16 cellular contexts compared by ENCODE assay signal in genomic region chr2:206937519-206937918, GRCh38. TPM values are rescaled to one million over a fixed set of nuclear protein-coding genes. Genes with fewer than 3 reads are reported as not detected.
DNase-seq lines count a peak whose midpoint lies in the region; ATAC-seq and TF ChIP-seq lines count a peak whose summit lies in the region.
"Had no signal": no experiment of that assay in that cellular context is flagged by ENCODE, and none has a peak within 500 bp of the region (broad histone marks: within the 10 kb centered on the region; RNA-seq: fewer than 3 reads in every experiment).

No MANE protein-coding gene starts in this region.

- TF ChIP-seq POLR2A in thyroid gland (IDR thresholded peaks at IDR 0.05) = no peak
- no peak for TF ChIP-seq POLR2A in adrenal gland (IDR thresholded peaks at IDR 0.05)

- H3K27ac ChIP-seq in thyroid gland (no peak overlapping the region), adrenal gland (no peak overlapping the region)

- intact Hi-C loops in thyroid gland (cut with DNase I) = no loop called here
- intact Hi-C loops in adrenal gland (cut with DNase I) = no loop called here

- peak; percentile 75 for ATAC-seq in GM21619 (IDR thresholded peaks at IDR 0.05; ENCODE audit: unreplicated experiment)
- ATAC-seq in HG03139 (IDR thresholded peaks at IDR 0.05; ENCODE audit: unreplicated experiment) = peak; percentile 76
- ATAC-seq: left ventricle myocardium superior, SK-N-SH treated with all-trans-retinoic acid at 6 μM for 48 hours had no signal

- no peak for TF ChIP-seq CTCF in thyroid gland (IDR thresholded peaks at IDR 0.05)
- TF ChIP-seq CTCF in adrenal gland (IDR thresholded peaks at IDR 0.05) = no peak

- H3K27me3 ChIP-seq in thyroid gland (no peaks in the 10 kb centered on the region), adrenal gland (no peaks in the 10 kb centered on the region)

- H3K4me3 ChIP-seq in thyroid gland (replicated peaks in 1 of 3) (no peak overlapping the region), adrenal gland (no peak overlapping the region)

- 80 to 83% methylated on average over 6 of the region's 6 CpGs for WGBS in thyroid gland, 2 donors
- 70 to 86% (median 76%) methylated on average over 6 of the region's 6 CpGs for WGBS in adrenal gland, 4 donors

- H3K36me3 ChIP-seq in thyroid gland = no peaks in the 10 kb centered on the region
- H3K36me3 ChIP-seq in adrenal gland (replicated peaks in 1 of 2) = no peaks in the 10 kb centered on the region

- H3K4me1 ChIP-seq in thyroid gland (no peaks in the 10 kb centered on the region), adrenal gland (replicated peaks in 1 of 2) (peaks cover 0 to 4% of the 10 kb centered on the region in 2 donors)

- H3K9me3 ChIP-seq in thyroid gland (no peaks in the 10 kb centered on the region), adrenal gland (replicated peaks in 1 of 3) (peaks cover 0 to 7% (median 0%) of the 10 kb centered on the region in 3 donors)

- DNase-seq in NOMO-1 treated with DMSO at 0.1 percent for 48 hours (lab: John Stamatoyannopoulos, UW; ENCODE audit: unreplicated experiment) (peak; percentile 2), NOMO-1 treated with dmso at 0.1 percent for 144 hours (lab: John Stamatoyannopoulos, UW; ENCODE audit: unreplicated experiment) (no peak), hippocampal formation (lab: John Stamatoyannopoulos, UW) (no peak), thyroid gland (no peak), adrenal gland (no peak), islet precursor cell (no peak)
- DNase-seq: activated CD4-positive, alpha-beta T cell treated with anti-CD3 and anti-CD28 coated beads for 4 hours; Calu3; left ventricle myocardium superior; NCI-H69; nucleus accumbens had no signal

RNA-seq across cellular contexts. Expression of gene CPO, which starts 1.8 kb away (rescaled TPM):
- total RNA-seq in thyroid gland = 1 to 10 TPM in 2 of 4 donors, under 1 TPM in 1, not detected in 1; 0.40 to 2.1 (median 1.1) TPM
- total RNA-seq in adrenal gland = under 1 TPM in 7 of 8 donors, not detected in 1; 0.24 to 0.74 (median 0.55) TPM
- polyA plus RNA-seq in adrenal gland = 1 to 10 TPM; 1.2 to 5.7 (median 1.6) TPM
- total RNA-seq: A172, glomerular endothelial cell had no signal
